ENCODE assay signal across 10 cellular contexts in the genomic region with DNA sequence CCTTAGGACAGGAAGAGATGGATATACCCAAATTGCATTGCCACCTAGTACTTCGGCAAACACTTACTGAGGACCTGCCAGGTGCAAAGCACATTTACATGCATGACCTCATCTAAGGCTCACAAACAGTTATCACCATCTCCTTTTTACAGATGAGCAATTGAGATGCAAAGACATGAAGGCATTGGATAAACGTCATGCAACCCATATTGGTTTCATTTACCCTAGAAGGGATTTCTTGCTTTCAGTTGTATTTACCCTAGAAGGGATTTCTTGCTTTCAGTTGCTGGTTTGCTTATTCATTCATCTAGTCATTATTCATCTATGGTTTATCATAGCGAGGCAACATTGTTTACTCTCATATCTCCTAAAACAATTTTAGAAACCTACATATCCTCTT. TPM values are rescaled to one million over a fixed set of nuclear protein-coding genes. Genes with fewer than 3 reads are reported as not detected.
DNase-seq lines count a peak whose midpoint lies in the region; ATAC-seq and TF ChIP-seq lines count a peak whose summit lies in the region.
"Had no signal": no experiment of that assay in that cellular context is flagged by ENCODE, and none has a peak within 500 bp of the region (broad histone marks: within the 10 kb centered on the region; RNA-seq: fewer than 3 reads in every experiment).

No MANE protein-coding gene starts in this region.

- DNase-seq in activated CD8-positive, alpha-beta T cell treated with anti-CD3 and anti-CD28 coated beads for 36 hours: no peak
- no peak for DNase-seq in activated CD8-positive, alpha-beta T cell treated with anti-CD3 and anti-CD28 coated beads, Interleukin-2, amount 10 ng/mL, durations not matched to agents 7 days and 5 days
- DNase-seq in stimulated activated CD4-positive, alpha-beta T cell treated with anti-CD3 and anti-CD28 coated beads, Interleukin-2, amount 100 ng/mL, for 24 hours: no peak
- DNase-seq in NCI-H82 treated with DMSO at 0.1 percent for 48 hours (lab: John Stamatoyannopoulos, UW; ENCODE audit: unreplicated experiment) (no peak), Calu3 (no peak)
- DNase-seq: activated T-cell treated with anti-CD3 and anti-CD28 coated beads, Interleukin-2, amount 50 U/mL, for 1 hour; SIG-M5 had no signal

- POLR2A ChIA-PET in activated CD8-positive, alpha-beta T cell treated with anti-CD3 and anti-CD28 coated beads for 36 hours (lab: Charles Lee): no interaction called here
- POLR2A ChIA-PET in activated CD8-positive, alpha-beta T cell treated with anti-CD3 and anti-CD28 coated beads, Interleukin-2, amount 10 ng/mL, durations not matched to agents 7 days and 5 days (lab: Charles Lee): no interaction called here

- H3K9me3 Mint-ChIP-seq in activated CD8-positive, alpha-beta T cell treated with anti-CD3 and anti-CD28 coated beads for 36 hours: no peaks in the 10 kb centered on the region
- H3K9me3 Mint-ChIP-seq in activated CD8-positive, alpha-beta T cell treated with anti-CD3 and anti-CD28 coated beads, Interleukin-2, amount 10 ng/mL, durations not matched to agents 7 days and 5 days (ENCODE audit: insufficient read depth): no peaks in the 10 kb centered on the region
- no peaks in the 10 kb centered on the region for H3K9me3 Mint-ChIP-seq in stimulated activated memory B cell treated with anti-CD40 and anti-IgM and Interleukin-4, amounts not matched to agents 10 μg/mL and 1 μg/mL and 100 μg/mL, for 72 hours
- peaks cover 4% of the 10 kb centered on the region for H3K9me3 Mint-ChIP-seq in Calu3 (ENCODE audit: low read depth, unreplicated experiment)

- intact Hi-C loops in activated CD8-positive, alpha-beta T cell treated with anti-CD3 and anti-CD28 coated beads for 36 hours (cut with micrococcal nuclease): no loop called here
- intact Hi-C loops in Calu3 (cut with micrococcal nuclease; ENCODE audit: unreplicated experiment): no loop called here

- no TSS peak for BruUV-seq in Calu3 (replicated peaks; lab: Mats Ljungman, UMichigan)

- peaks cover 25% of the 10 kb centered on the region for H3K27me3 Mint-ChIP-seq in activated CD8-positive, alpha-beta T cell treated with anti-CD3 and anti-CD28 coated beads for 36 hours
- H3K27me3 Mint-ChIP-seq in activated CD8-positive, alpha-beta T cell treated with anti-CD3 and anti-CD28 coated beads, Interleukin-2, amount 10 ng/mL, durations not matched to agents 7 days and 5 days (ENCODE audit: low read depth): peaks cover 30% of the 10 kb centered on the region
- H3K27me3 Mint-ChIP-seq in stimulated activated memory B cell treated with anti-CD40 and anti-IgM and Interleukin-4, amounts not matched to agents 10 μg/mL and 1 μg/mL and 100 μg/mL, for 72 hours: peaks cover 14% of the 10 kb centered on the region
- H3K27me3 Mint-ChIP-seq in Calu3 (ENCODE audit: unreplicated experiment): no peaks in the 10 kb centered on the region

- no peak for TF ChIP-seq CTCF in activated CD8-positive, alpha-beta T cell treated with anti-CD3 and anti-CD28 coated beads for 36 hours (IDR thresholded peaks at IDR 0.05)
- no peak for TF ChIP-seq CTCF in Calu3 (IDR thresholded peaks at IDR 0.05; ENCODE audit: unreplicated experiment)

- H3K27ac Mint-ChIP-seq in activated CD8-positive, alpha-beta T cell treated with anti-CD3 and anti-CD28 coated beads for 36 hours: no peak overlapping the region
- H3K27ac Mint-ChIP-seq in activated CD8-positive, alpha-beta T cell treated with anti-CD3 and anti-CD28 coated beads, Interleukin-2, amount 10 ng/mL, durations not matched to agents 7 days and 5 days: no peak overlapping the region
- no peak overlapping the region for H3K27ac Mint-ChIP-seq in stimulated activated memory B cell treated with anti-CD40 and anti-IgM and Interleukin-4, amounts not matched to agents 10 μg/mL and 1 μg/mL and 100 μg/mL, for 72 hours
- no peak overlapping the region for H3K27ac Mint-ChIP-seq in Calu3 (ENCODE audit: unreplicated experiment)

- CTCF ChIA-PET in activated CD8-positive, alpha-beta T cell treated with anti-CD3 and anti-CD28 coated beads for 36 hours (lab: Charles Lee): no interaction called here
- CTCF ChIA-PET in activated CD8-positive, alpha-beta T cell treated with anti-CD3 and anti-CD28 coated beads, Interleukin-2, amount 10 ng/mL, durations not matched to agents 7 days and 5 days (lab: Charles Lee): no interaction called here
- CTCF ChIA-PET in Calu3 (lab: Charles Lee): no interaction called here

- H3K36me3 Mint-ChIP-seq in activated CD8-positive, alpha-beta T cell treated with anti-CD3 and anti-CD28 coated beads for 36 hours (ENCODE audit: low read depth): no peaks in the 10 kb centered on the region
- H3K36me3 Mint-ChIP-seq in activated CD8-positive, alpha-beta T cell treated with anti-CD3 and anti-CD28 coated beads, Interleukin-2, amount 10 ng/mL, durations not matched to agents 7 days and 5 days (ENCODE audit: low read depth): no peaks in the 10 kb centered on the region
- H3K36me3 Mint-ChIP-seq in stimulated activated memory B cell treated with anti-CD40 and anti-IgM and Interleukin-4, amounts not matched to agents 10 μg/mL and 1 μg/mL and 100 μg/mL, for 72 hours: no peaks in the 10 kb centered on the region
- H3K36me3 Mint-ChIP-seq in Calu3 (ENCODE audit: insufficient read depth, unreplicated experiment): peaks cover 21% of the 10 kb centered on the region

- ATAC-seq in activated CD8-positive, alpha-beta T cell treated with anti-CD3 and anti-CD28 coated beads for 36 hours: peak; percentile 79
- ATAC-seq in activated CD8-positive, alpha-beta T cell treated with anti-CD3 and anti-CD28 coated beads, Interleukin-2, amount 10 ng/mL, durations not matched to agents 7 days and 5 days: no peak
- peak; percentile 75 for ATAC-seq in HG02571 (IDR thresholded peaks at IDR 0.05; ENCODE audit: unreplicated experiment)
- peak; percentile 88 for ATAC-seq in HG03565 (IDR thresholded peaks at IDR 0.05; ENCODE audit: unreplicated experiment)
- ATAC-seq in stimulated activated memory B cell treated with anti-CD40 and anti-IgM and Interleukin-4, amounts not matched to agents 10 μg/mL and 1 μg/mL and 100 μg/mL, for 72 hours: peak; percentile 68

- peaks cover 18% of the 10 kb centered on the region for H3K4me1 Mint-ChIP-seq in activated CD8-positive, alpha-beta T cell treated with anti-CD3 and anti-CD28 coated beads for 36 hours (ENCODE audit: low read depth)
- H3K4me1 Mint-ChIP-seq in activated CD8-positive, alpha-beta T cell treated with anti-CD3 and anti-CD28 coated beads, Interleukin-2, amount 10 ng/mL, durations not matched to agents 7 days and 5 days (ENCODE audit: low read depth): peaks cover 14% of the 10 kb centered on the region
- H3K4me1 Mint-ChIP-seq in stimulated activated memory B cell treated with anti-CD40 and anti-IgM and Interleukin-4, amounts not matched to agents 10 μg/mL and 1 μg/mL and 100 μg/mL, for 72 hours: peaks cover 36% of the 10 kb centered on the region
- peaks cover 62% of the 10 kb centered on the region for H3K4me1 Mint-ChIP-seq in Calu3 (ENCODE audit: low read depth, unreplicated experiment)

- H3K4me3 Mint-ChIP-seq in activated CD8-positive, alpha-beta T cell treated with anti-CD3 and anti-CD28 coated beads for 36 hours: no peak overlapping the region
- no peak overlapping the region for H3K4me3 Mint-ChIP-seq in activated CD8-positive, alpha-beta T cell treated with anti-CD3 and anti-CD28 coated beads, Interleukin-2, amount 10 ng/mL, durations not matched to agents 7 days and 5 days
- no peak overlapping the region for H3K4me3 Mint-ChIP-seq in stimulated activated memory B cell treated with anti-CD40 and anti-IgM and Interleukin-4, amounts not matched to agents 10 μg/mL and 1 μg/mL and 100 μg/mL, for 72 hours
- H3K4me3 Mint-ChIP-seq in Calu3 (ENCODE audit: low read depth, unreplicated experiment): no peak overlapping the region

RNA-seq across cellular contexts. Expression of a gene that starts 52.2 kb away (rescaled TPM):
- total RNA-seq in activated CD8-positive, alpha-beta T cell treated with anti-CD3 and anti-CD28 coated beads for 36 hours: not detected
- total RNA-seq in activated CD8-positive, alpha-beta T cell treated with anti-CD3 and anti-CD28 coated beads, Interleukin-2, amount 10 ng/mL, durations not matched to agents 7 days and 5 days: not detected
- total RNA-seq in Calu3 (2022): 2.6 and 4.4 TPM in 2 replicates
